2 cellular contexts compared by ENCODE assay signal in genomic region chr5:98016771-98017170, GRCh38.
TF ChIP-seq lines count a peak whose summit lies in the region.

No MANE protein-coding gene starts in this region.

TF ChIP-seq in IMR-90, 13 proteins besides CTCF, POLR2A, EP300 and RAD21 (continued from another document):
- TF ChIP-seq ELK1 (IDR thresholded peaks at IDR 0.05; ENCODE audit: borderline replicate concordance, low read depth, low read length) (no peak), BHLHE40 (IDR thresholded peaks at IDR 0.05; ENCODE audit: low read depth, low read length) (no peak), SMC3 (IDR thresholded peaks at IDR 0.05; ENCODE audit: low read depth, low read length) (no peak), CEBPB (IDR thresholded peaks at IDR 0.05; ENCODE audit: low read depth, low read length) (no peak), FOS (IDR thresholded peaks at IDR 0.05; ENCODE audit: low read depth, low read length) (no peak), NFE2L2 (IDR thresholded peaks at IDR 0.05; ENCODE audit: low read depth, low read length) (no peak), USF2 (IDR thresholded peaks at IDR 0.05; ENCODE audit: low read depth, low read length) (no peak)

TF ChIP-seq in HepG2, 621 proteins besides CTCF, POLR2A, EP300 and RAD21 (continued from another document):
- no peak for TF ChIP-seq ZBTB10 (CRISPR knock-in tag; IDR thresholded peaks at IDR 0.05; ENCODE audit: borderline replicate concordance)
- TF ChIP-seq SKIL (CRISPR knock-in tag; IDR thresholded peaks at IDR 0.05; ENCODE audit: borderline replicate concordance), result no peak
- TF ChIP-seq SUZ12 (IDR thresholded peaks at IDR 0.05; ENCODE audit: low read depth, low read length), result no peak
- no peak for TF ChIP-seq NR2F6 (IDR thresholded peaks at IDR 0.05)
- no peak for TF ChIP-seq NR2F6 (CRISPR knock-in tag; IDR thresholded peaks at IDR 0.05)
- no peak for TF ChIP-seq RAD51 (IDR thresholded peaks at IDR 0.05; ENCODE audit: borderline replicate concordance)
- TF ChIP-seq ZBTB7A (CRISPR knock-in tag; IDR thresholded peaks at IDR 0.05), result no peak
- no peak for TF ChIP-seq ZNF24 (IDR thresholded peaks at IDR 0.05)
- TF ChIP-seq PLRG1 (conservative IDR thresholded peaks at IDR 0.05), result no peak
- no peak for TF ChIP-seq ZNF646 (CRISPR knock-in tag; IDR thresholded peaks at IDR 0.05)
- TF ChIP-seq BRF2 (CRISPR knock-in tag; IDR thresholded peaks at IDR 0.05), result no peak
- TF ChIP-seq ZNF605 (CRISPR knock-in tag; IDR thresholded peaks at IDR 0.05), result no peak
- TF ChIP-seq DDIT3 (CRISPR knock-in tag; IDR thresholded peaks at IDR 0.05), result no peak
- TF ChIP-seq ZNF275 (CRISPR knock-in tag; IDR thresholded peaks at IDR 0.05; ENCODE audit: borderline replicate concordance), result no peak
- TF ChIP-seq ZNF672 (CRISPR knock-in tag; IDR thresholded peaks at IDR 0.05), result no peak
- no peak for TF ChIP-seq LBX2 (CRISPR knock-in tag; IDR thresholded peaks at IDR 0.05; ENCODE audit: borderline replicate concordance)
